1 cellular context compared by ENCODE assay signal in the genomic region with DNA sequence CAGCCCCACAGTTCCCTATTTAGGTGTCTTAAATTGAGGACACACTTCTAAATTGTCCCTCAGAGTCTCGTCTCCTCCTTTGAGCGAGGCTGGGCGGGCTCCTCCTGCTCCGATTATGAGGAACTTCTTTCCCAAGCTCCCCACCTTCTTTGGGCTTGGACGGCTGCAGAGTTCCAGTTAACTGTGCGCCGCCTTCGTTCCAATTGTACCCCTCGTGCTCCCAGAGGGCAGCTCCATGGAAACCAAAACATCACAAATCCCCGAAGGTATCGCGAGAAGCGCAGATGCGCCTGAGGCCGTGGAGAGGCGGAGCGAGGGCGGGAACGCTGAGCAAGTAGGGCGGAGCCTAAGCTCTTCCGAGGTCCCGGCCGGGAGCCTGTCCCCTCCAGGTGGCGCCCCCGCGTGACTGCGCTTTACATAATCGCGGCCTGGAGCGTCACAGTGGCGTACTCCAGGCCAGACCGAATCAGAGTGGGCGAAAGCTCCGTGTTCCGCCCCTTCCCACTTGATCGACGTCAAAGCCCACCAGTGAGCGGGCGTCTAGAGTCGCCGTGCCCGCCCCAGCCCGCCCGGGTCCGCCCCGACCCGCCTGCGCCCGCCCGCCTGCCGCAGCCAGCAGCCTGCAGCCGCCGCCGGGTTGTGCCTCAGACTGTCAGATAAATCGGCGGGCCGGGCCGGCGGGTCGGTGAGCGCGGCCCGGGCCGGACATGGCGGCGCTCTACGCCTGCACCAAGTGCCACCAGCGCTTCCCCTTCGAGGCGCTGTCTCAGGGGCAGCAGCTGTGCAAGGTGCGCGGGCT.
TF ChIP-seq lines count a peak whose summit lies in the region.

Gene FAM76A (plus strand): TSS at position 588 of the 799 bp plus-strand sequence. CDS start 120 bp downstream, at position 708.

TF ChIP-seq in K562, 482 proteins besides CTCF, POLR2A, EP300 and RAD21 (continued from another document and continues in another):
- TF ChIP-seq, protein P1, sequence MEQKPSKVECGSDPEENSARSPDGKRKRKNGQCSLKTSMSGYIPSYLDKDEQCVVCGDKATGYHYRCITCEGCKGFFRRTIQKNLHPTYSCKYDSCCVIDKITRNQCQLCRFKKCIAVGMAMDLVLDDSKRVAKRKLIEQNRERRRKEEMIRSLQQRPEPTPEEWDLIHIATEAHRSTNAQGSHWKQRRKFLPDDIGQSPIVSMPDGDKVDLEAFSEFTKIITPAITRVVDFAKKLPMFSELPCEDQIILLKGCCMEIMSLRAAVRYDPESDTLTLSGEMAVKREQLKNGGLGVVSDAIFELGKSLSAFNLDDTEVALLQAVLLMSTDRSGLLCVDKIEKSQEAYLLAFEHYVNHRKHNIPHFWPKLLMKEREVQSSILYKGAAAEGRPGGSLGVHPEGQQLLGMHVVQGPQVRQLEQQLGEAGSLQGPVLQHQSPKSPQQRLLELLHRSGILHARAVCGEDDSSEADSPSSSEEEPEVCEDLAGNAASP (IDR thresholded peaks at IDR 0.05) = no peak
- no peak; the same call in 1 of the 2 replicates for TF ChIP-seq TCF7 (IDR thresholded peaks at IDR 0.05; ENCODE audit: borderline replicate concordance)
- no peak for TF ChIP-seq TCF3 (CRISPR knock-in tag; IDR thresholded peaks at IDR 0.05)
- TF ChIP-seq HNRNPLL (IDR thresholded peaks at IDR 0.05; ENCODE audit: low read depth, low read length, poor library complexity, severe bottlenecking) = peak; percentile 67
- TF ChIP-seq, protein P2, sequence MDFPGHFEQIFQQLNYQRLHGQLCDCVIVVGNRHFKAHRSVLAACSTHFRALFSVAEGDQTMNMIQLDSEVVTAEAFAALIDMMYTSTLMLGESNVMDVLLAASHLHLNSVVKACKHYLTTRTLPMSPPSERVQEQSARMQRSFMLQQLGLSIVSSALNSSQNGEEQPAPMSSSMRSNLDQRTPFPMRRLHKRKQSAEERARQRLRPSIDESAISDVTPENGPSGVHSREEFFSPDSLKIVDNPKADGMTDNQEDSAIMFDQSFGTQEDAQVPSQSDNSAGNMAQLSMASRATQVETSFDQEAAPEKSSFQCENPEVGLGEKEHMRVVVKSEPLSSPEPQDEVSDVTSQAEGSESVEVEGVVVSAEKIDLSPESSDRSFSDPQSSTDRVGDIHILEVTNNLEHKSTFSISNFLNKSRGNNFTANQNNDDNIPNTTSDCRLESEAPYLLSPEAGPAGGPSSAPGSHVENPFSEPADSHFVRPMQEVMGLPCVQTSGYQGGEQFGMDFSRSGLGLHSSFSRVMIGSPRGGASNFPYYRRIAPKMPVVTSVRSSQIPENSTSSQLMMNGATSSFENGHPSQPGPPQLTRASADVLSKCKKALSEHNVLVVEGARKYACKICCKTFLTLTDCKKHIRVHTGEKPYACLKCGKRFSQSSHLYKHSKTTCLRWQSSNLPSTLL (IDR thresholded peaks at IDR 0.05) = no peak
- no peak for TF ChIP-seq ZFP91 (CRISPR knock-in tag; IDR thresholded peaks at IDR 0.05)
- no peak for TF ChIP-seq ZNF384 (IDR thresholded peaks at IDR 0.05; ENCODE audit: low read depth, low read length)
- no peak for TF ChIP-seq ZNF311 (CRISPR knock-in tag; IDR thresholded peaks at IDR 0.05)
- no peak; the same call in 1 of the 2 replicates for TF ChIP-seq PTTG1 (tag; IDR thresholded peaks at IDR 0.05; ENCODE audit: low read depth)
- no peak for TF ChIP-seq ZNF76 (CRISPR knock-in tag; IDR thresholded peaks at IDR 0.05; ENCODE audit: borderline replicate concordance)
- TF ChIP-seq, protein P3, sequence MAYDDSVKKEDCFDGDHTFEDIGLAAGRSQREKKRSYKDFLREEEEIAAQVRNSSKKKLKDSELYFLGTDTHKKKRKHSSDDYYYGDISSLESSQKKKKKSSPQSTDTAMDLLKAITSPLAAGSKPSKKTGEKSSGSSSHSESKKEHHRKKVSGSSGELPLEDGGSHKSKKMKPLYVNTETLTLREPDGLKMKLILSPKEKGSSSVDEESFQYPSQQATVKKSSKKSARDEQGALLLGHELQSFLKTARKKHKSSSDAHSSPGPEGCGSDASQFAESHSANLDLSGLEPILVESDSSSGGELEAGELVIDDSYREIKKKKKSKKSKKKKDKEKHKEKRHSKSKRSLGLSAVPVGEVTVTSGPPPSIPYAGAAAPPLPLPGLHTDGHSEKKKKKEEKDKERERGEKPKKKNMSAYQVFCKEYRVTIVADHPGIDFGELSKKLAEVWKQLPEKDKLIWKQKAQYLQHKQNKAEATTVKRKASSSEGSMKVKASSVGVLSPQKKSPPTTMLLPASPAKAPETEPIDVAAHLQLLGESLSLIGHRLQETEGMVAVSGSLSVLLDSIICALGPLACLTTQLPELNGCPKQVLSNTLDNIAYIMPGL (CRISPR knock-in tag; IDR thresholded peaks at IDR 0.05) = peak; percentile 37; the same call in 1 of the 2 replicates
- peak in 1 of 2 experiments; percentile 76; a peak in 1 of 4 replicates for TF ChIP-seq HDAC1 (IDR thresholded peaks at IDR 0.05)
- peak in 1 of 2 experiments; percentile 64; a peak in 1 of 4 replicates for TF ChIP-seq TEAD1 (CRISPR knock-in tag; IDR thresholded peaks at IDR 0.05)
- no peak for TF ChIP-seq HDGF (IDR thresholded peaks at IDR 0.05)
- no peak for TF ChIP-seq MEF2D (tag; conservative IDR thresholded peaks at IDR 0.05; ENCODE audit: low read depth)
- no peak for TF ChIP-seq TAF9B (IDR thresholded peaks at IDR 0.05; ENCODE audit: partially characterized antibody)
- TF ChIP-seq KDM2B (CRISPR knock-in tag; IDR thresholded peaks at IDR 0.05) = no peak
- TF ChIP-seq MTA3 (IDR thresholded peaks at IDR 0.05; ENCODE audit: borderline replicate concordance) = peak; percentile 95
- TF ChIP-seq CXXC5 (CRISPR knock-in tag; IDR thresholded peaks at IDR 0.05) = peak; percentile 100
- no peak for TF ChIP-seq POLR3G (IDR thresholded peaks at IDR 0.05; ENCODE audit: extremely low read depth, insufficient read length, insufficient replicate concordance)
- no peak for TF ChIP-seq ZNF121 (CRISPR knock-in tag; conservative IDR thresholded peaks at IDR 0.05)
- no peak for TF ChIP-seq POLR2H (tag; IDR thresholded peaks at IDR 0.05; ENCODE audit: low read depth)
- TF ChIP-seq ZNF699 (CRISPR knock-in tag; IDR thresholded peaks at IDR 0.05; ENCODE audit: insufficient replicate concordance) = no peak
- no peak for TF ChIP-seq ZNF445 (CRISPR knock-in tag; IDR thresholded peaks at IDR 0.05; ENCODE audit: low read depth)
- 0 out of 2 replicates have a peak, but pooled peaks have one; percentile 8 for TF ChIP-seq SMC3 (conservative IDR thresholded peaks at IDR 0.05; ENCODE audit: insufficient read depth, low read depth, low read length)
- peak; percentile 67; the same call in 1 of the 2 replicates for TF ChIP-seq HDAC2 (IDR thresholded peaks at IDR 0.05)
- no peak for TF ChIP-seq MED1 (CRISPR knock-in tag; IDR thresholded peaks at IDR 0.05; ENCODE audit: borderline replicate concordance)
- no peak for TF ChIP-seq ZNF174 (CRISPR knock-in tag; IDR thresholded peaks at IDR 0.05)
- TF ChIP-seq ZNF274 (IDR thresholded peaks at IDR 0.05; ENCODE audit: borderline replicate concordance, low read depth, low read length) = no peak
- TF ChIP-seq ZBTB17 (CRISPR knock-in tag; IDR thresholded peaks at IDR 0.05) = no peak
- TF ChIP-seq HSF4 (CRISPR knock-in tag; IDR thresholded peaks at IDR 0.05; ENCODE audit: borderline replicate concordance) = no peak
- no peak for TF ChIP-seq HDAC8 (tag; IDR thresholded peaks at IDR 0.05)
- no peak for TF ChIP-seq ZNF830 (CRISPR knock-in tag; IDR thresholded peaks at IDR 0.05)
- TF ChIP-seq ZC3H4 (CRISPR knock-in tag; IDR thresholded peaks at IDR 0.05; ENCODE audit: borderline replicate concordance) = no peak
- TF ChIP-seq C11orf30 (IDR thresholded peaks at IDR 0.05; ENCODE audit: low read depth) = peak; percentile 36; the same call in 1 of the 2 replicates
- TF ChIP-seq DIDO1 (tag; IDR thresholded peaks at IDR 0.05; ENCODE audit: low read depth) = no peak
- TF ChIP-seq XRCC3 (IDR thresholded peaks at IDR 0.05) = no peak
- TF ChIP-seq MCM2 (IDR thresholded peaks at IDR 0.05; ENCODE audit: low read depth) = no peak
- peak; percentile 43; the same call in 1 of the 2 replicates for TF ChIP-seq ELF2 (CRISPR knock-in tag; IDR thresholded peaks at IDR 0.05)
- TF ChIP-seq ZNF695 (CRISPR knock-in tag; IDR thresholded peaks at IDR 0.05) = 0 out of 2 replicates have a peak, but pooled peaks have one; percentile 59
- no peak for TF ChIP-seq POU5F1 (IDR thresholded peaks at IDR 0.05; ENCODE audit: borderline replicate concordance, low read depth, low read length, partially characterized antibody)
- no peak for TF ChIP-seq WHSC1 (IDR thresholded peaks at IDR 0.05; ENCODE audit: low read length)
- TF ChIP-seq SAFB (IDR thresholded peaks at IDR 0.05; ENCODE audit: borderline replicate concordance, low read depth, low read length) = peak; percentile 54; the same call in 1 of the 2 replicates
- TF ChIP-seq SNRNP70 (optimal IDR thresholded peaks at IDR 0.05; ENCODE audit: low read depth, low read length) = no peak
- TF ChIP-seq, protein P4, sequence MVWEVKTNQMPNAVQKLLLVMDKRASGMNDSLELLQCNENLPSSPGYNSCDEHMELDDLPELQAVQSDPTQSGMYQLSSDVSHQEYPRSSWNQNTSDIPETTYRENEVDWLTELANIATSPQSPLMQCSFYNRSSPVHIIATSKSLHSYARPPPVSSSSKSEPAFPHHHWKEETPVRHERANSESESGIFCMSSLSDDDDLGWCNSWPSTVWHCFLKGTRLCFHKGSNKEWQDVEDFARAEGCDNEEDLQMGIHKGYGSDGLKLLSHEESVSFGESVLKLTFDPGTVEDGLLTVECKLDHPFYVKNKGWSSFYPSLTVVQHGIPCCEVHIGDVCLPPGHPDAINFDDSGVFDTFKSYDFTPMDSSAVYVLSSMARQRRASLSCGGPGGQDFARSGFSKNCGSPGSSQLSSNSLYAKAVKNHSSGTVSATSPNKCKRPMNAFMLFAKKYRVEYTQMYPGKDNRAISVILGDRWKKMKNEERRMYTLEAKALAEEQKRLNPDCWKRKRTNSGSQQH (CRISPR knock-in tag; IDR thresholded peaks at IDR 0.05) = no peak
- TF ChIP-seq TEAD2 (tag; IDR thresholded peaks at IDR 0.05) = no peak
- TF ChIP-seq BRD4 (IDR thresholded peaks at IDR 0.05) = no peak
- TF ChIP-seq, protein P5, sequence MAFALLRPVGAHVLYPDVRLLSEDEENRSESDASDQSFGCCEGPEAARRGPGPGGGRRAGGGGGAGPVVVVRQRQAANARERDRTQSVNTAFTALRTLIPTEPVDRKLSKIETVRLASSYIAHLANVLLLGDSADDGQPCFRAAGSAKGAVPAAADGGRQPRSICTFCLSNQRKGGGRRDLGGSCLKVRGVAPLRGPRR (CRISPR knock-in tag; IDR thresholded peaks at IDR 0.05) = no peak
- TF ChIP-seq FOS (IDR thresholded peaks at IDR 0.05; ENCODE audit: extremely low read depth, insufficient read length) = peak; percentile 91
- no peak for TF ChIP-seq RHOXF2B (CRISPR knock-in tag; conservative IDR thresholded peaks at IDR 0.05)
- TF ChIP-seq, protein P6, sequence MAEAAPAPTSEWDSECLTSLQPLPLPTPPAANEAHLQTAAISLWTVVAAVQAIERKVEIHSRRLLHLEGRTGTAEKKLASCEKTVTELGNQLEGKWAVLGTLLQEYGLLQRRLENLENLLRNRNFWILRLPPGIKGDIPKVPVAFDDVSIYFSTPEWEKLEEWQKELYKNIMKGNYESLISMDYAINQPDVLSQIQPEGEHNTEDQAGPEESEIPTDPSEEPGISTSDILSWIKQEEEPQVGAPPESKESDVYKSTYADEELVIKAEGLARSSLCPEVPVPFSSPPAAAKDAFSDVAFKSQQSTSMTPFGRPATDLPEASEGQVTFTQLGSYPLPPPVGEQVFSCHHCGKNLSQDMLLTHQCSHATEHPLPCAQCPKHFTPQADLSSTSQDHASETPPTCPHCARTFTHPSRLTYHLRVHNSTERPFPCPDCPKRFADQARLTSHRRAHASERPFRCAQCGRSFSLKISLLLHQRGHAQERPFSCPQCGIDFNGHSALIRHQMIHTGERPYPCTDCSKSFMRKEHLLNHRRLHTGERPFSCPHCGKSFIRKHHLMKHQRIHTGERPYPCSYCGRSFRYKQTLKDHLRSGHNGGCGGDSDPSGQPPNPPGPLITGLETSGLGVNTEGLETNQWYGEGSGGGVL (CRISPR knock-in tag; IDR thresholded peaks at IDR 0.05) = no peak
- TF ChIP-seq ETV5 (CRISPR knock-in tag; IDR thresholded peaks at IDR 0.05; ENCODE audit: low read depth) = no peak; the same call in none of the 2 replicates
- TF ChIP-seq HCFC1 (IDR thresholded peaks at IDR 0.05; ENCODE audit: low read depth, low read length) = peak; percentile 56
- TF ChIP-seq ZNF316 (IDR thresholded peaks at IDR 0.05) = no peak
- TF ChIP-seq NR1H2 (CRISPR knock-in tag; IDR thresholded peaks at IDR 0.05) = no peak
- no peak for TF ChIP-seq HNRNPL (IDR thresholded peaks at IDR 0.05; ENCODE audit: low read depth, low read length)
- peak; percentile 53 for TF ChIP-seq GABPB1 (CRISPR knock-in tag; IDR thresholded peaks at IDR 0.05)
- TF ChIP-seq ETV1 (tag; conservative IDR thresholded peaks at IDR 0.05; ENCODE audit: low read depth) = no peak
- TF ChIP-seq TBP (optimal IDR thresholded peaks at IDR 0.05; ENCODE audit: low read depth, low read length) = peak; percentile 85
- TF ChIP-seq ASH1L (IDR thresholded peaks at IDR 0.05; ENCODE audit: borderline replicate concordance, low read depth, partially characterized antibody) = peak; percentile 69
- no peak for TF ChIP-seq RBM14 (IDR thresholded peaks at IDR 0.05; ENCODE audit: borderline replicate concordance, insufficient read depth, low read depth, low read length)
- no peak for TF ChIP-seq FOXA1 (IDR thresholded peaks at IDR 0.05; ENCODE audit: borderline replicate concordance)
- TF ChIP-seq PCBP1 (IDR thresholded peaks at IDR 0.05; ENCODE audit: low read depth, low read length, poor library complexity, severe bottlenecking) = peak; percentile 67
- TF ChIP-seq TGIF2 (CRISPR knock-in tag; IDR thresholded peaks at IDR 0.05) = no peak
- TF ChIP-seq NR2C2 (CRISPR knock-in tag; IDR thresholded peaks at IDR 0.05) = no peak
- peak; percentile 86 for TF ChIP-seq NR2C2 (tag; IDR thresholded peaks at IDR 0.05)
- no peak for TF ChIP-seq PRPF4 (IDR thresholded peaks at IDR 0.05; ENCODE audit: insufficient read depth, low read depth, low read length, poor library complexity, severe bottlenecking)
- TF ChIP-seq, protein P7, sequence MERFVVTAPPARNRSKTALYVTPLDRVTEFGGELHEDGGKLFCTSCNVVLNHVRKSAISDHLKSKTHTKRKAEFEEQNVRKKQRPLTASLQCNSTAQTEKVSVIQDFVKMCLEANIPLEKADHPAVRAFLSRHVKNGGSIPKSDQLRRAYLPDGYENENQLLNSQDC (CRISPR knock-in tag; IDR thresholded peaks at IDR 0.05) = peak; percentile 77; the same call in 1 of the 2 replicates
- no peak for TF ChIP-seq MTA1 (IDR thresholded peaks at IDR 0.05; ENCODE audit: borderline replicate concordance)
- peak; percentile 85 for TF ChIP-seq SP2 (IDR thresholded peaks at IDR 0.05; ENCODE audit: extremely low read depth, low read depth, low read length, poor library complexity, severe bottlenecking)
